ENCODE assay signal across 10 cellular contexts in genomic region chr22:28142361-28142801, GRCh38.
DNase-seq lines count a peak whose midpoint lies in the region; ATAC-seq, FAIRE-seq and TF ChIP-seq lines count a peak whose summit lies in the region.
"Had no signal": no experiment of that assay in that cellular context is flagged by ENCODE, and none has a peak within 500 bp of the region (broad histone marks: within the 10 kb centered on the region; RNA-seq: fewer than 3 reads in every experiment).

No MANE protein-coding gene starts in this region.

- no peaks in the 10 kb centered on the region for H3K27me3 ChIP-seq in prostate gland (replicated peaks; ENCODE audit: insufficient read depth)

- H3K27ac ChIP-seq in prostate gland: no peak overlapping the region

- H3K9me3 ChIP-seq in prostate gland: no peaks in the 10 kb centered on the region

- TF ChIP-seq POLR2A in prostate gland (IDR thresholded peaks at IDR 0.05): no peak

- DNase-seq in EL (peak; percentile 94), SW480 (ENCODE audit: low spot score) (peak; percentile 33), fibroblast of peridontal ligament (ENCODE audit: extremely low read depth) (peak; percentile 97), prostate gland (ENCODE audit: low spot score) (peak; percentile 12), NCI-H2081 (lab: John Stamatoyannopoulos, UW) (no peak), D721Med (ENCODE audit: insufficient read length, low spot score) (no peak), NCI-H2107 treated with DMSO at 0.1 percent for 48 hours (lab: John Stamatoyannopoulos, UW; ENCODE audit: unreplicated experiment) (no peak)
- DNase-seq: stimulated activated CD4-positive, alpha-beta T cell treated with anti-CD3 and anti-CD28 coated beads, Interleukin-15, amount 100 ng/mL, for 24 hours; T-helper 9 cell had no signal

- TF ChIP-seq CTCF in prostate gland (IDR thresholded peaks at IDR 0.05) (no peak), D721Med (IDR thresholded peaks at IDR 0.05; ENCODE audit: insufficient read depth, missing control alignments) (no peak)

- H3K36me3 ChIP-seq in prostate gland: no peaks in the 10 kb centered on the region

- intact Hi-C loops in prostate gland (cut with DNase I): no loop called here

- H3K4me3 ChIP-seq in prostate gland: no peak overlapping the region

- no peak for ATAC-seq in GM21515 (IDR thresholded peaks at IDR 0.05; ENCODE audit: unreplicated experiment)

- H3K4me1 ChIP-seq in prostate gland (replicated peaks): no peaks in the 10 kb centered on the region

- FAIRE-seq in D721Med (lab: Jason Lieb, UNC): no peak

- 4% methylated on average over 2 of the region's 2 CpGs for WGBS in prostate gland

Comparison
In these comparisons a context has a peak if more than half of its experiments do, and no peak if none do; other contexts are left out.
1. DNase-seq: peak in EL (single experiment), SW480 (single experiment), fibroblast of peridontal ligament (single experiment) and prostate gland (single experiment); none in NCI-H2081 (0 of 2), D721Med (single experiment) and NCI-H2107 treated with DMSO at 0.1 percent for 48 hours (single experiment).